Comparison of ENCODE assay signal across 8 cellular contexts in genomic region chr10:97016728-97017473, GRCh38.
DNase-seq lines count a peak whose midpoint lies in the region; ATAC-seq and TF ChIP-seq lines count a peak whose summit lies in the region.

No MANE protein-coding gene starts in this region.

- no peaks in the 10 kb centered on the region for H3K79me2 ChIP-seq in KMS-11 (ENCODE audit: insufficient read depth, low read depth)

- no peak overlapping the region for H3K4me3 ChIP-seq in KMS-11 (IDR thresholded peaks at IDR 0.05; ENCODE audit: insufficient read depth, low read depth, low read length)
- H3K4me3 ChIP-seq in testis: no peak overlapping the region

- ATAC-seq in GM18508 (IDR thresholded peaks at IDR 0.05; ENCODE audit: insufficient read depth, unreplicated experiment): peak; percentile 55
- ATAC-seq in GM21529 (IDR thresholded peaks at IDR 0.05; ENCODE audit: unreplicated experiment): peak; percentile 80

- WGBS in testis, 2 donors: 79 to 86% methylated on average over 15 of the region's 15 CpGs

- no peaks in the 10 kb centered on the region for H3K36me3 ChIP-seq in KMS-11 (ENCODE audit: insufficient read depth)
- H3K36me3 ChIP-seq in testis (ENCODE audit: low read depth, missing control alignments): no peaks in the 10 kb centered on the region

- H3K4me1 ChIP-seq in KMS-11 (ENCODE audit: low read depth, poor library complexity, severe bottlenecking) (peaks cover 15% of the 10 kb centered on the region), testis (peaks cover 12% of the 10 kb centered on the region)

- H3K27ac ChIP-seq in KMS-11: no peak overlapping the region
- no peak overlapping the region for H3K27ac ChIP-seq in testis

- H3K27me3 ChIP-seq in KMS-11 (ENCODE audit: insufficient read depth, low read depth): no peaks in the 10 kb centered on the region
- no peaks in the 10 kb centered on the region for H3K27me3 ChIP-seq in testis

- DNase-seq in middle frontal gyrus (ENCODE audit: extremely low spot score, low spot score) (peak; percentile 56), testis (no peak), SHP77 treated with DMSO at 0.1 percent for 48 hours (lab: John Stamatoyannopoulos, UW) (no peak), DMS79 (lab: John Stamatoyannopoulos, UW) (no peak)
- no peak for DNase-seq in central memory CD4-positive, alpha-beta T cell

- no peak for TF ChIP-seq CTCF in KMS-11 (conservative IDR thresholded peaks at IDR 0.05; ENCODE audit: low read depth, low read length)
- no peak for TF ChIP-seq CTCF in testis (IDR thresholded peaks at IDR 0.05)

- no peak overlapping the region for H3K9ac ChIP-seq in KMS-11

- H2AFZ ChIP-seq in KMS-11 (ENCODE audit: low read depth): no peak overlapping the region

- H3K4me2 ChIP-seq in KMS-11: peak overlapping the region; percentile 23

- H3K9me3 ChIP-seq in testis: no peaks in the 10 kb centered on the region

- H4K20me1 ChIP-seq in KMS-11 (ENCODE audit: insufficient read depth): no peaks in the 10 kb centered on the region

- intact Hi-C loops in testis (cut with DNase I; ENCODE audit: low total_unique reads): no loop called here

- TF ChIP-seq POLR2A in testis (IDR thresholded peaks at IDR 0.05): no peak
